10 cellular contexts compared by ENCODE assay signal in genomic region chr2:241546771-241547498, GRCh38. TPM values are rescaled to one million over a fixed set of nuclear protein-coding genes. Genes with fewer than 3 reads are reported as not detected.
DNase-seq lines count a peak whose midpoint lies in the region; ATAC-seq and TF ChIP-seq lines count a peak whose summit lies in the region.
"Had no signal": no experiment of that assay in that cellular context is flagged by ENCODE, and none has a peak within 500 bp of the region (broad histone marks: within the 10 kb centered on the region; RNA-seq: fewer than 3 reads in every experiment).

No MANE protein-coding gene starts in this region.

- WGBS in ovary, 3 donors: 11 to 18% (median 17%) methylated on average over 25 of the region's 25 CpGs

- DNase-seq in EH (ENCODE audit: low read depth) (peak; percentile 100), fibroblast of gingiva (ENCODE audit: low read depth) (peak; percentile 16), ovary (peak in 3 of 5 donors; percentile 42 to 68 (median 52)), vagina (ENCODE audit: extremely low spot score in 2 of 2) (no peak), G401 (ENCODE audit: low spot score) (no peak)
- DNase-seq: gastrocnemius medialis had no signal

- ATAC-seq in HG03565 (IDR thresholded peaks at IDR 0.05; ENCODE audit: unreplicated experiment) (no peak), HG02623 (IDR thresholded peaks at IDR 0.05; ENCODE audit: unreplicated experiment) (no peak)
- ATAC-seq: gastrocnemius medialis had no signal

- H3K4me1 ChIP-seq in ovary (ENCODE audit: insufficient read depth) (peaks cover 13% of the 10 kb centered on the region), vagina (peaks cover 11% of the 10 kb centered on the region)

- intact Hi-C loops in ovary (cut with DNase I): no loop called here
- intact Hi-C loops in vagina (cut with DNase I): no loop called here

- H3K4me3 ChIP-seq in ovary (no peak overlapping the region), vagina (no peak overlapping the region)
- H3K4me3 ChIP-seq: skin epidermis had no signal

- TF ChIP-seq POLR2A in ovary (IDR thresholded peaks at IDR 0.05) (no peak), vagina (IDR thresholded peaks at IDR 0.05) (no peak)

- no peak for TF ChIP-seq EP300 in ovary (IDR thresholded peaks at IDR 0.05)

- no peak overlapping the region for H3K27ac ChIP-seq in ovary
- no peak overlapping the region for H3K27ac ChIP-seq in vagina
- H3K27ac ChIP-seq: gastrocnemius medialis, skin epidermis had no signal

- H3K27me3 ChIP-seq in ovary (no peaks in the 10 kb centered on the region), vagina (no peaks in the 10 kb centered on the region)

- in situ Hi-C loops in G401 (cut with HindIII; ENCODE audit: low sequenced_read_pairs): no loop called here

- H3K36me3 ChIP-seq in ovary (no peaks in the 10 kb centered on the region), vagina (no peaks in the 10 kb centered on the region)
- H3K36me3 ChIP-seq: gastrocnemius medialis had no signal

- TF ChIP-seq CTCF in ovary (IDR thresholded peaks at IDR 0.05): no peak
- TF ChIP-seq CTCF in vagina (IDR thresholded peaks at IDR 0.05): no peak

- no peaks in the 10 kb centered on the region for H3K9me3 ChIP-seq in ovary
- no peaks in the 10 kb centered on the region for H3K9me3 ChIP-seq in vagina
- H3K9me3 ChIP-seq: gastrocnemius medialis had no signal

TF ChIP-seq in PFSK-1, 5 proteins besides CTCF, POLR2A, EP300 and RAD21:
- TF ChIP-seq TAF1 (IDR thresholded peaks at IDR 0.05; ENCODE audit: borderline replicate concordance, insufficient read depth, low read length) (no peak), REST (IDR thresholded peaks at IDR 0.05; ENCODE audit: insufficient read depth in 1 of 2, low read depth in 2 of 2, low read length in 2 of 2) (no peak), SIN3A (IDR thresholded peaks at IDR 0.05; ENCODE audit: borderline replicate concordance, insufficient read depth, low read length) (no peak), FOXP2 (optimal IDR thresholded peaks at IDR 0.05; ENCODE audit: borderline replicate concordance, extremely low read depth, extremely low read length, insufficient read depth) (peak; percentile 21)

RNA-seq across cellular contexts. Expression of gene BOK, which starts 11.6 kb away (rescaled TPM):
- polyA plus RNA-seq in PFSK-1 (2012; ENCODE audit: insufficient read length, low read depth): 59.4 TPM
- total RNA-seq in ovary (10 to 100 TPM in 6 of 7 donors, 1 to 10 TPM in 1; 9.6 to 20.6 (median 13.5) TPM), vagina (35.1 TPM)
- polyA plus RNA-seq in ovary: 10 to 100 TPM in 1 of 2 donors, 1 to 10 TPM in 1; 4.8 to 19.2 TPM
- 26.9 and 36.3 TPM in 2 replicates for total RNA-seq in G401 (2014; rRNA removed; shearing (Covaris generic))

RNA-seq across cellular contexts. Expression of gene STK25, which starts 38.6 kb away (rescaled TPM):
- 307 TPM for polyA plus RNA-seq in PFSK-1 (2012; ENCODE audit: insufficient read length, low read depth)
- total RNA-seq in ovary (100 to 1,000 TPM in 5 of 7 donors, 10 to 100 TPM in 2; 96.8 to 150 (median 108) TPM), vagina (197 TPM)
- polyA plus RNA-seq in ovary: 100 to 1,000 TPM in 1 of 2 donors, 10 to 100 TPM in 1; 71.1 to 142 TPM
- total RNA-seq in G401 (2014; rRNA removed; shearing (Covaris generic)): 299 and 330 TPM in 2 replicates

Comparison
In these comparisons a context has a peak if more than half of its experiments do, and no peak if none do; other contexts are left out.
1. DNase-seq: peak in EH (single experiment), fibroblast of gingiva (single experiment) and ovary (3 of 5); none in vagina (0 of 2) and G401 (single experiment).